ENCODE assay signal across 1 cellular context in the genomic region with DNA sequence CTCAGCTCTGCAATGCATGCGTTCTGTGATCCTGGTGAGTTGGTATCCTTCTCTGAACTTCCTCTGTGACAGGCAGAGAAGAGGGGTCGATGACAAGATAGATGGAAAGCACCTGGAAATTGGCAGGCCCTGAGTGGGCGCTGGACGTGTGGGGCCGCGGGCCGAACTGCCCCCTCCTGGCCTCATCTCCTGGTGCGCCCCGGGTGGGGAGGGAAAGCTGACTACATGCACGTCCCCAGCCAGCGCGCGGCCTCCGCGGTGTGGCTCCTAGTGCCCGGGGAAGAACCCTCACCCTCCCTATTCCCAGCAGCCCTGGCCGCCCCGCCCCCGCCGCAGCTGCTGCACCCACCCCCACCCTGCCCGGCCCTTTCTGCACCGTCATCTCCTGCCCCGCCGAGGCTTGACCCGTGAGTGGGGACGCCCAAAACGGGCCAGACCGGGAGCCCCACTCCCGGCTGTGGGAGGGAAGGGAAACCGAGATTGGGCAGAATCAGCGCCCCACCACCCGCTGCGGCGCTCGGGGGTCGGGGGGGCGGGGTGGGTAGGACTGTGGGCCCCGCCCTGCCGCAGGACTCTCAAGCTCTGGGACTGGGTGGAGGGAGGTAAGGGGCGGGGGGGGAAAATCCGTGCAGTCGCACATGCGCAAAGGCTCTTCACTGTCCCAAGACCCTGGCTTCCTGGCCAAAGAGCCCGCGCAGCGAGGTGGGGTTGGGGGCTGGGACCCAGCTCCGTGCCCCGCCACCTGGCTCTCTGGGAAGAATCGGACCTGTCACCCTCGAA.
TF ChIP-seq lines count a peak whose summit lies in the region.

A gene (plus strand): TSS at position 371 of the 780 bp plus-strand sequence.

TF ChIP-seq in K562, 482 proteins besides CTCF, POLR2A, EP300 and RAD21 (continued from another document and continues in another):
- TF ChIP-seq, protein P1, sequence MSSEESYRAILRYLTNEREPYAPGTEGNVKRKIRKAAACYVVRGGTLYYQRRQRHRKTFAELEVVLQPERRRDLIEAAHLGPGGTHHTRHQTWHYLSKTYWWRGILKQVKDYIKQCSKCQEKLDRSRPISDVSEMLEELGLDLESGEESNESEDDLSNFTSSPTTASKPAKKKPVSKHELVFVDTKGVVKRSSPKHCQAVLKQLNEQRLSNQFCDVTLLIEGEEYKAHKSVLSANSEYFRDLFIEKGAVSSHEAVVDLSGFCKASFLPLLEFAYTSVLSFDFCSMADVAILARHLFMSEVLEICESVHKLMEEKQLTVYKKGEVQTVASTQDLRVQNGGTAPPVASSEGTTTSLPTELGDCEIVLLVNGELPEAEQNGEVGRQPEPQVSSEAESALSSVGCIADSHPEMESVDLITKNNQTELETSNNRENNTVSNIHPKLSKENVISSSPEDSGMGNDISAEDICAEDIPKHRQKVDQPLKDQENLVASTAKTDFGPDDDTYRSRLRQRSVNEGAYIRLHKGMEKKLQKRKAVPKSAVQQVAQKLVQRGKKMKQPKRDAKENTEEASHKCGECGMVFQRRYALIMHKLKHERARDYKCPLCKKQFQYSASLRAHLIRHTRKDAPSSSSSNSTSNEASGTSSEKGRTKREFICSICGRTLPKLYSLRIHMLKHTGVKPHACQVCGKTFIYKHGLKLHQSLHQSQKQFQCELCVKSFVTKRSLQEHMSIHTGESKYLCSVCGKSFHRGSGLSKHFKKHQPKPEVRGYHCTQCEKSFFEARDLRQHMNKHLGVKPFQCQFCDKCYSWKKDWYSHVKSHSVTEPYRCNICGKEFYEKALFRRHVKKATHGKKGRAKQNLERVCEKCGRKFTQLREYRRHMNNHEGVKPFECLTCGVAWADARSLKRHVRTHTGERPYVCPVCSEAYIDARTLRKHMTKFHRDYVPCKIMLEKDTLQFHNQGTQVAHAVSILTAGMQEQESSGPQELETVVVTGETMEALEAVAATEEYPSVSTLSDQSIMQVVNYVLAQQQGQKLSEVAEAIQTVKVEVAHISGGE (CRISPR knock-in tag; IDR thresholded peaks at IDR 0.05): no peak
- TF ChIP-seq, protein P2, sequence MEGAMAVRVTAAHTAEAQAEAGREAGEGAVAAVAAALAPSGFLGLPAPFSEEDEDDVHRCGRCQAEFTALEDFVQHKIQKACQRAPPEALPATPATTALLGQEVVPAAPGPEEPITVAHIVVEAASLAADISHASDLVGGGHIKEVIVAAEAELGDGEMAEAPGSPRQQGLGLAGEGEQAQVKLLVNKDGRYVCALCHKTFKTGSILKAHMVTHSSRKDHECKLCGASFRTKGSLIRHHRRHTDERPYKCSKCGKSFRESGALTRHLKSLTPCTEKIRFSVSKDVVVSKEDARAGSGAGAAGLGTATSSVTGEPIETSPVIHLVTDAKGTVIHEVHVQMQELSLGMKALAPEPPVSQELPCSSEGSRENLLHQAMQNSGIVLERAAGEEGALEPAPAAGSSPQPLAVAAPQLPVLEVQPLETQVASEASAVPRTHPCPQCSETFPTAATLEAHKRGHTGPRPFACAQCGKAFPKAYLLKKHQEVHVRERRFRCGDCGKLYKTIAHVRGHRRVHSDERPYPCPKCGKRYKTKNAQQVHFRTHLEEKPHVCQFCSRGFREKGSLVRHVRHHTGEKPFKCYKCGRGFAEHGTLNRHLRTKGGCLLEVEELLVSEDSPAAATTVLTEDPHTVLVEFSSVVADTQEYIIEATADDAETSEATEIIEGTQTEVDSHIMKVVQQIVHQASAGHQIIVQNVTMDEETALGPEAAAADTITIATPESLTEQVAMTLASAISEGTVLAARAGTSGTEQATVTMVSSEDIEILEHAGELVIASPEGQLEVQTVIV (CRISPR knock-in tag; IDR thresholded peaks at IDR 0.05; ENCODE audit: borderline replicate concordance): no peak
- TF ChIP-seq ZNF197 (CRISPR knock-in tag; IDR thresholded peaks at IDR 0.05; ENCODE audit: low read depth) (0 out of 2 replicates have a peak, but pooled peaks have one; percentile 56), SAFB (IDR thresholded peaks at IDR 0.05; ENCODE audit: borderline replicate concordance, low read depth, low read length) (no peak), BDP1 (IDR thresholded peaks at IDR 0.05; ENCODE audit: insufficient read depth, insufficient read length) (no peak), SOX6 (IDR thresholded peaks at IDR 0.05) (no peak), ZNF134 (CRISPR knock-in tag; conservative IDR thresholded peaks at IDR 0.05) (no peak), ZNF3 (CRISPR knock-in tag; IDR thresholded peaks at IDR 0.05) (no peak), DIDO1 (tag; IDR thresholded peaks at IDR 0.05; ENCODE audit: low read depth) (no peak), SMC3 (conservative IDR thresholded peaks at IDR 0.05; ENCODE audit: insufficient read depth, low read depth, low read length) (no peak), RBM14 (IDR thresholded peaks at IDR 0.05; ENCODE audit: borderline replicate concordance, insufficient read depth, low read depth, low read length) (no peak), ZNF316 (IDR thresholded peaks at IDR 0.05) (peak; percentile 75), CBX5 (IDR thresholded peaks at IDR 0.05; ENCODE audit: borderline replicate concordance, low read depth) (0 out of 2 replicates have a peak, but pooled peaks have one; percentile 24), JUNB (CRISPR knock-in tag; conservative IDR thresholded peaks at IDR 0.05) (no peak), STAT5B (CRISPR knock-in tag; IDR thresholded peaks at IDR 0.05) (no peak), E2F3 (CRISPR knock-in tag; IDR thresholded peaks at IDR 0.05) (no peak)
- TF ChIP-seq, protein P3, sequence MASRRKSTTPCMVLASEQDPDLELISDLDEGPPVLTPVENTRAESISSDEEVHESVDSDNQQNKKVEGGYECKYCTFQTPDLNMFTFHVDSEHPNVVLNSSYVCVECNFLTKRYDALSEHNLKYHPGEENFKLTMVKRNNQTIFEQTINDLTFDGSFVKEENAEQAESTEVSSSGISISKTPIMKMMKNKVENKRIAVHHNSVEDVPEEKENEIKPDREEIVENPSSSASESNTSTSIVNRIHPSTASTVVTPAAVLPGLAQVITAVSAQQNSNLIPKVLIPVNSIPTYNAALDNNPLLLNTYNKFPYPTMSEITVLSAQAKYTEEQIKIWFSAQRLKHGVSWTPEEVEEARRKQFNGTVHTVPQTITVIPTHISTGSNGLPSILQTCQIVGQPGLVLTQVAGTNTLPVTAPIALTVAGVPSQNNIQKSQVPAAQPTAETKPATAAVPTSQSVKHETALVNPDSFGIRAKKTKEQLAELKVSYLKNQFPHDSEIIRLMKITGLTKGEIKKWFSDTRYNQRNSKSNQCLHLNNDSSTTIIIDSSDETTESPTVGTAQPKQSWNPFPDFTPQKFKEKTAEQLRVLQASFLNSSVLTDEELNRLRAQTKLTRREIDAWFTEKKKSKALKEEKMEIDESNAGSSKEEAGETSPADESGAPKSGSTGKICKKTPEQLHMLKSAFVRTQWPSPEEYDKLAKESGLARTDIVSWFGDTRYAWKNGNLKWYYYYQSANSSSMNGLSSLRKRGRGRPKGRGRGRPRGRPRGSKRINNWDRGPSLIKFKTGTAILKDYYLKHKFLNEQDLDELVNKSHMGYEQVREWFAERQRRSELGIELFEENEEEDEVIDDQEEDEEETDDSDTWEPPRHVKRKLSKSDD (conservative IDR thresholded peaks at IDR 0.05; ENCODE audit: low read length): no peak
- TF ChIP-seq, protein P4, sequence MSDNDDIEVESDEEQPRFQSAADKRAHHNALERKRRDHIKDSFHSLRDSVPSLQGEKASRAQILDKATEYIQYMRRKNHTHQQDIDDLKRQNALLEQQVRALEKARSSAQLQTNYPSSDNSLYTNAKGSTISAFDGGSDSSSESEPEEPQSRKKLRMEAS (CRISPR knock-in tag; IDR thresholded peaks at IDR 0.05): peak; percentile 55
- TF ChIP-seq, protein P5, sequence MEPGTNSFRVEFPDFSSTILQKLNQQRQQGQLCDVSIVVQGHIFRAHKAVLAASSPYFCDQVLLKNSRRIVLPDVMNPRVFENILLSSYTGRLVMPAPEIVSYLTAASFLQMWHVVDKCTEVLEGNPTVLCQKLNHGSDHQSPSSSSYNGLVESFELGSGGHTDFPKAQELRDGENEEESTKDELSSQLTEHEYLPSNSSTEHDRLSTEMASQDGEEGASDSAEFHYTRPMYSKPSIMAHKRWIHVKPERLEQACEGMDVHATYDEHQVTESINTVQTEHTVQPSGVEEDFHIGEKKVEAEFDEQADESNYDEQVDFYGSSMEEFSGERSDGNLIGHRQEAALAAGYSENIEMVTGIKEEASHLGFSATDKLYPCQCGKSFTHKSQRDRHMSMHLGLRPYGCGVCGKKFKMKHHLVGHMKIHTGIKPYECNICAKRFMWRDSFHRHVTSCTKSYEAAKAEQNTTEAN (CRISPR knock-in tag; IDR thresholded peaks at IDR 0.05): no peak
- TF ChIP-seq, protein P6, sequence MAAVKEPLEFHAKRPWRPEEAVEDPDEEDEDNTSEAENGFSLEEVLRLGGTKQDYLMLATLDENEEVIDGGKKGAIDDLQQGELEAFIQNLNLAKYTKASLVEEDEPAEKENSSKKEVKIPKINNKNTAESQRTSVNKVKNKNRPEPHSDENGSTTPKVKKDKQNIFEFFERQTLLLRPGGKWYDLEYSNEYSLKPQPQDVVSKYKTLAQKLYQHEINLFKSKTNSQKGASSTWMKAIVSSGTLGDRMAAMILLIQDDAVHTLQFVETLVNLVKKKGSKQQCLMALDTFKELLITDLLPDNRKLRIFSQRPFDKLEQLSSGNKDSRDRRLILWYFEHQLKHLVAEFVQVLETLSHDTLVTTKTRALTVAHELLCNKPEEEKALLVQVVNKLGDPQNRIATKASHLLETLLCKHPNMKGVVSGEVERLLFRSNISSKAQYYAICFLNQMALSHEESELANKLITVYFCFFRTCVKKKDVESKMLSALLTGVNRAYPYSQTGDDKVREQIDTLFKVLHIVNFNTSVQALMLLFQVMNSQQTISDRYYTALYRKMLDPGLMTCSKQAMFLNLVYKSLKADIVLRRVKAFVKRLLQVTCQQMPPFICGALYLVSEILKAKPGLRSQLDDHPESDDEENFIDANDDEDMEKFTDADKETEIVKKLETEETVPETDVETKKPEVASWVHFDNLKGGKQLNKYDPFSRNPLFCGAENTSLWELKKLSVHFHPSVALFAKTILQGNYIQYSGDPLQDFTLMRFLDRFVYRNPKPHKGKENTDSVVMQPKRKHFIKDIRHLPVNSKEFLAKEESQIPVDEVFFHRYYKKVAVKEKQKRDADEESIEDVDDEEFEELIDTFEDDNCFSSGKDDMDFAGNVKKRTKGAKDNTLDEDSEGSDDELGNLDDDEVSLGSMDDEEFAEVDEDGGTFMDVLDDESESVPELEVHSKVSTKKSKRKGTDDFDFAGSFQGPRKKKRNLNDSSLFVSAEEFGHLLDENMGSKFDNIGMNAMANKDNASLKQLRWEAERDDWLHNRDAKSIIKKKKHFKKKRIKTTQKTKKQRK (IDR thresholded peaks at IDR 0.05; ENCODE audit: borderline replicate concordance, low read depth, low read length): no peak
- TF ChIP-seq, protein P7, sequence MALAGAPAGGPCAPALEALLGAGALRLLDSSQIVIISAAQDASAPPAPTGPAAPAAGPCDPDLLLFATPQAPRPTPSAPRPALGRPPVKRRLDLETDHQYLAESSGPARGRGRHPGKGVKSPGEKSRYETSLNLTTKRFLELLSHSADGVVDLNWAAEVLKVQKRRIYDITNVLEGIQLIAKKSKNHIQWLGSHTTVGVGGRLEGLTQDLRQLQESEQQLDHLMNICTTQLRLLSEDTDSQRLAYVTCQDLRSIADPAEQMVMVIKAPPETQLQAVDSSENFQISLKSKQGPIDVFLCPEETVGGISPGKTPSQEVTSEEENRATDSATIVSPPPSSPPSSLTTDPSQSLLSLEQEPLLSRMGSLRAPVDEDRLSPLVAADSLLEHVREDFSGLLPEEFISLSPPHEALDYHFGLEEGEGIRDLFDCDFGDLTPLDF (CRISPR knock-in tag; IDR thresholded peaks at IDR 0.05): no peak; the same call in 1 of the 2 replicates
- TF ChIP-seq, protein P8, sequence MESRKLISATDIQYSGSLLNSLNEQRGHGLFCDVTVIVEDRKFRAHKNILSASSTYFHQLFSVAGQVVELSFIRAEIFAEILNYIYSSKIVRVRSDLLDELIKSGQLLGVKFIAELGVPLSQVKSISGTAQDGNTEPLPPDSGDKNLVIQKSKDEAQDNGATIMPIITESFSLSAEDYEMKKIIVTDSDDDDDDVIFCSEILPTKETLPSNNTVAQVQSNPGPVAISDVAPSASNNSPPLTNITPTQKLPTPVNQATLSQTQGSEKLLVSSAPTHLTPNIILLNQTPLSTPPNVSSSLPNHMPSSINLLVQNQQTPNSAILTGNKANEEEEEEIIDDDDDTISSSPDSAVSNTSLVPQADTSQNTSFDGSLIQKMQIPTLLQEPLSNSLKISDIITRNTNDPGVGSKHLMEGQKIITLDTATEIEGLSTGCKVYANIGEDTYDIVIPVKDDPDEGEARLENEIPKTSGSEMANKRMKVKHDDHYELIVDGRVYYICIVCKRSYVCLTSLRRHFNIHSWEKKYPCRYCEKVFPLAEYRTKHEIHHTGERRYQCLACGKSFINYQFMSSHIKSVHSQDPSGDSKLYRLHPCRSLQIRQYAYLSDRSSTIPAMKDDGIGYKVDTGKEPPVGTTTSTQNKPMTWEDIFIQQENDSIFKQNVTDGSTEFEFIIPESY (CRISPR knock-in tag; IDR thresholded peaks at IDR 0.05): no peak
